ENCODE assay signal across 1 cellular context in the genomic region with DNA sequence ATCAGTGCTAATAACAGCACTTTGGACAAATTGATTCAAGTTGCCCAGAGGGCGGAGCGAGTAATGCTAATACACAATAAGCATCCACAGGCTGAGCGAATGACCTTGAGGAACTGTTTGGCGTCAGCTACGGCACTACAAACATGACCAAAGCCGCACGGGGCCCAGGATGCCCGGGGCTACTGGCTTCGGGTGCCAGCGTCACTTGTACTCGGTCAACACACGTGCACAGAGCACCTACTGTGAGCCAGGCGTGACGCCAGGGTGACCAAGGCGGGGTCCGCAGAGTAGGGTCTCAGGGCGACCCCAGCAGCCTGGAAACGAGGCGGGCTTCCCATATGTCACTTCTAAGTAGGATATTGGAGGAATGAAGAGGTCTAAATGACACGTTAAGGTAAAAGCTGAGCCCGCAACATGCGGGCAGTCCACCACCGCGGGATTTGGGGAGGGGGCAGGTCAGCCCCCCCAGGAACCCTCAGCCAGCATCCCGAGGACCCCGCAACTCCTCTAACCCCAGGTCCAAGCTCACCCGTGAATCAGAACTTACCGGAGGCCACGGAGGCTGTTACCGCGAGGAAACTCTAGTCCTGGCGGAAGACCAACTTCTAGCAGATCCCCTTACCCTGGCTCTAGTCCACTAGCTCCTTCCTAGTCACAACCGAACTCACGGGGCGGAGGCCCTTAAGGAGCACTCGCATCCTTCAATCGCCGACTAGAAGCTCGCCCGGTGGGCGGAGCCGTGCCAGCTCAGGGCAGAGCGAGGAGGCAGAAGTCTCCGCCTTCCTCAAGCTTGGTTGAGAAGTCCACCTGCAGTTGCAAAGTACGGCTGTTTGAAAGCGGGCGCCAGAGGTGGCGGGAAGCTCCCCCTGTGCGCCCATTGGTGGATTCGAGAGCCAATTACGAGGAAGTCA.
TF ChIP-seq lines count a peak whose summit lies in the region.

A gene with protein sequence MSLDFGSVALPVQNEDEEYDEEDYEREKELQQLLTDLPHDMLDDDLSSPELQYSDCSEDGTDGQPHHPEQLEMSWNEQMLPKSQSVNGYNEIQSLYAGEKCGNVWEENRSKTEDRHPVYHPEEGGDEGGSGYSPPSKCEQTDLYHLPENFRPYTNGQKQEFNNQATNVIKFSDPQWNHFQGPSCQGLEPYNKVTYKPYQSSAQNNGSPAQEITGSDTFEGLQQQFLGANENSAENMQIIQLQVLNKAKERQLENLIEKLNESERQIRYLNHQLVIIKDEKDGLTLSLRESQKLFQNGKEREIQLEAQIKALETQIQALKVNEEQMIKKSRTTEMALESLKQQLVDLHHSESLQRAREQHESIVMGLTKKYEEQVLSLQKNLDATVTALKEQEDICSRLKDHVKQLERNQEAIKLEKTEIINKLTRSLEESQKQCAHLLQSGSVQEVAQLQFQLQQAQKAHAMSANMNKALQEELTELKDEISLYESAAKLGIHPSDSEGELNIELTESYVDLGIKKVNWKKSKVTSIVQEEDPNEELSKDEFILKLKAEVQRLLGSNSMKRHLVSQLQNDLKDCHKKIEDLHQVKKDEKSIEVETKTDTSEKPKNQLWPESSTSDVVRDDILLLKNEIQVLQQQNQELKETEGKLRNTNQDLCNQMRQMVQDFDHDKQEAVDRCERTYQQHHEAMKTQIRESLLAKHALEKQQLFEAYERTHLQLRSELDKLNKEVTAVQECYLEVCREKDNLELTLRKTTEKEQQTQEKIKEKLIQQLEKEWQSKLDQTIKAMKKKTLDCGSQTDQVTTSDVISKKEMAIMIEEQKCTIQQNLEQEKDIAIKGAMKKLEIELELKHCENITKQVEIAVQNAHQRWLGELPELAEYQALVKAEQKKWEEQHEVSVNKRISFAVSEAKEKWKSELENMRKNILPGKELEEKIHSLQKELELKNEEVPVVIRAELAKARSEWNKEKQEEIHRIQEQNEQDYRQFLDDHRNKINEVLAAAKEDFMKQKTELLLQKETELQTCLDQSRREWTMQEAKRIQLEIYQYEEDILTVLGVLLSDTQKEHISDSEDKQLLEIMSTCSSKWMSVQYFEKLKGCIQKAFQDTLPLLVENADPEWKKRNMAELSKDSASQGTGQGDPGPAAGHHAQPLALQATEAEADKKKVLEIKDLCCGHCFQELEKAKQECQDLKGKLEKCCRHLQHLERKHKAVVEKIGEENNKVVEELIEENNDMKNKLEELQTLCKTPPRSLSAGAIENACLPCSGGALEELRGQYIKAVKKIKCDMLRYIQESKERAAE (N-terminal part only) (minus strand): TSS at position 656 of the 911 bp plus-strand sequence. CDS start 5,420 bp downstream, outside the sequence.

TF ChIP-seq in HepG2, 621 proteins besides CTCF, POLR2A, EP300 and RAD21 (continued from another document and continues in another):
- TF ChIP-seq, protein P1, sequence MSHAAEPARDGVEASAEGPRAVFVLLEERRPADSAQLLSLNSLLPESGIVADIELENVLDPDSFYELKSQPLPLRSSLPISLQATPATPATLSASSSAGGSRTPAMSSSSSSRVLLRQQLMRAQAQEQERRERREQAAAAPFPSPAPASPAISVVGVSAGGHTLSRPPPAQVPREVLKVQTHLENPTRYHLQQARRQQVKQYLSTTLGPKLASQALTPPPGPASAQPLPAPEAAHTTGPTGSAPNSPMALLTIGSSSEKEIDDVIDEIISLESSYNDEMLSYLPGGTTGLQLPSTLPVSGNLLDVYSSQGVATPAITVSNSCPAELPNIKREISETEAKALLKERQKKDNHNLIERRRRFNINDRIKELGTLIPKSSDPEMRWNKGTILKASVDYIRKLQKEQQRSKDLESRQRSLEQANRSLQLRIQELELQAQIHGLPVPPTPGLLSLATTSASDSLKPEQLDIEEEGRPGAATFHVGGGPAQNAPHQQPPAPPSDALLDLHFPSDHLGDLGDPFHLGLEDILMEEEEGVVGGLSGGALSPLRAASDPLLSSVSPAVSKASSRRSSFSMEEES (CRISPR knock-in tag; IDR thresholded peaks at IDR 0.05): no peak
- TF ChIP-seq, protein P2, sequence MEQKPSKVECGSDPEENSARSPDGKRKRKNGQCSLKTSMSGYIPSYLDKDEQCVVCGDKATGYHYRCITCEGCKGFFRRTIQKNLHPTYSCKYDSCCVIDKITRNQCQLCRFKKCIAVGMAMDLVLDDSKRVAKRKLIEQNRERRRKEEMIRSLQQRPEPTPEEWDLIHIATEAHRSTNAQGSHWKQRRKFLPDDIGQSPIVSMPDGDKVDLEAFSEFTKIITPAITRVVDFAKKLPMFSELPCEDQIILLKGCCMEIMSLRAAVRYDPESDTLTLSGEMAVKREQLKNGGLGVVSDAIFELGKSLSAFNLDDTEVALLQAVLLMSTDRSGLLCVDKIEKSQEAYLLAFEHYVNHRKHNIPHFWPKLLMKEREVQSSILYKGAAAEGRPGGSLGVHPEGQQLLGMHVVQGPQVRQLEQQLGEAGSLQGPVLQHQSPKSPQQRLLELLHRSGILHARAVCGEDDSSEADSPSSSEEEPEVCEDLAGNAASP (CRISPR knock-in tag; IDR thresholded peaks at IDR 0.05; ENCODE audit: borderline replicate concordance): no peak
- TF ChIP-seq SP140L (CRISPR knock-in tag; IDR thresholded peaks at IDR 0.05; ENCODE audit: borderline replicate concordance) (no peak), CBFB (CRISPR knock-in tag; IDR thresholded peaks at IDR 0.05) (no peak), ZNF572 (CRISPR knock-in tag; IDR thresholded peaks at IDR 0.05) (no peak), HMGA1 (CRISPR knock-in tag; conservative IDR thresholded peaks at IDR 0.05) (no peak), MZF1 (CRISPR knock-in tag; IDR thresholded peaks at IDR 0.05; ENCODE audit: borderline replicate concordance) (no peak), ZNF20 (CRISPR knock-in tag; IDR thresholded peaks at IDR 0.05) (no peak), TBX2 (CRISPR knock-in tag; IDR thresholded peaks at IDR 0.05; ENCODE audit: borderline replicate concordance) (peak; percentile 3; the same call in 1 of the 2 replicates), ZNF570 (CRISPR knock-in tag; IDR thresholded peaks at IDR 0.05; ENCODE audit: borderline replicate concordance) (no peak), AKAP8 (CRISPR knock-in tag; IDR thresholded peaks at IDR 0.05) (no peak), ZC3H4 (CRISPR knock-in tag; IDR thresholded peaks at IDR 0.05; ENCODE audit: borderline replicate concordance) (no peak), ZNF562 (CRISPR knock-in tag; IDR thresholded peaks at IDR 0.05; ENCODE audit: borderline replicate concordance) (no peak), SP4 (CRISPR knock-in tag; IDR thresholded peaks at IDR 0.05) (peak; percentile 100), DNMT3B (CRISPR knock-in tag; conservative IDR thresholded peaks at IDR 0.05) (no peak), PHF21A (CRISPR knock-in tag; IDR thresholded peaks at IDR 0.05) (no peak), FOXC1 (CRISPR knock-in tag; IDR thresholded peaks at IDR 0.05; ENCODE audit: borderline replicate concordance) (no peak), XRCC5 (optimal IDR thresholded peaks at IDR 0.05; ENCODE audit: low read length) (peak; percentile 72), FIP1L1 (IDR thresholded peaks at IDR 0.05; ENCODE audit: borderline replicate concordance, insufficient read depth, low read depth, low read length) (no peak), MEF2D (CRISPR knock-in tag; IDR thresholded peaks at IDR 0.05) (0 out of 2 replicates have a peak, but pooled peaks have one; percentile 47), HNF4G (IDR thresholded peaks at IDR 0.05; ENCODE audit: borderline replicate concordance, low read depth, low read length) (0 out of 2 replicates have a peak, but pooled peaks have one; percentile 3), HNF4G (CRISPR knock-in tag; IDR thresholded peaks at IDR 0.05; ENCODE audit: borderline replicate concordance, low read depth) (peak; percentile 16; the same call in 1 of the 2 replicates), RXRA (CRISPR knock-in tag; IDR thresholded peaks at IDR 0.05) (peak; percentile 53; the same call in 1 of the 2 replicates), ZSCAN9 (CRISPR knock-in tag; IDR thresholded peaks at IDR 0.05; ENCODE audit: borderline replicate concordance) (no peak), SATB2 (CRISPR knock-in tag; IDR thresholded peaks at IDR 0.05) (no peak), ZNF34 (CRISPR knock-in tag; IDR thresholded peaks at IDR 0.05; ENCODE audit: borderline replicate concordance) (no peak), PAWR (CRISPR knock-in tag; IDR thresholded peaks at IDR 0.05; ENCODE audit: borderline replicate concordance) (no peak), TP53 (CRISPR knock-in tag; conservative IDR thresholded peaks at IDR 0.05) (no peak), ZSCAN30 (CRISPR knock-in tag; IDR thresholded peaks at IDR 0.05) (0 out of 2 replicates have a peak, but pooled peaks have one; percentile 42), PCBP2 (optimal IDR thresholded peaks at IDR 0.05; ENCODE audit: low read depth, low read length, poor library complexity, severe bottlenecking) (no peak), TBL1XR1 (IDR thresholded peaks at IDR 0.05; ENCODE audit: borderline replicate concordance, low read length, partially characterized antibody) (peak; percentile 15), ZNF17 (CRISPR knock-in tag; IDR thresholded peaks at IDR 0.05) (no peak)
- TF ChIP-seq, protein P3, sequence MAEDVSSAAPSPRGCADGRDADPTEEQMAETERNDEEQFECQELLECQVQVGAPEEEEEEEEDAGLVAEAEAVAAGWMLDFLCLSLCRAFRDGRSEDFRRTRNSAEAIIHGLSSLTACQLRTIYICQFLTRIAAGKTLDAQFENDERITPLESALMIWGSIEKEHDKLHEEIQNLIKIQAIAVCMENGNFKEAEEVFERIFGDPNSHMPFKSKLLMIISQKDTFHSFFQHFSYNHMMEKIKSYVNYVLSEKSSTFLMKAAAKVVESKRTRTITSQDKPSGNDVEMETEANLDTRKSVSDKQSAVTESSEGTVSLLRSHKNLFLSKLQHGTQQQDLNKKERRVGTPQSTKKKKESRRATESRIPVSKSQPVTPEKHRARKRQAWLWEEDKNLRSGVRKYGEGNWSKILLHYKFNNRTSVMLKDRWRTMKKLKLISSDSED (CRISPR knock-in tag; IDR thresholded peaks at IDR 0.05): no peak
- TF ChIP-seq, protein P4, sequence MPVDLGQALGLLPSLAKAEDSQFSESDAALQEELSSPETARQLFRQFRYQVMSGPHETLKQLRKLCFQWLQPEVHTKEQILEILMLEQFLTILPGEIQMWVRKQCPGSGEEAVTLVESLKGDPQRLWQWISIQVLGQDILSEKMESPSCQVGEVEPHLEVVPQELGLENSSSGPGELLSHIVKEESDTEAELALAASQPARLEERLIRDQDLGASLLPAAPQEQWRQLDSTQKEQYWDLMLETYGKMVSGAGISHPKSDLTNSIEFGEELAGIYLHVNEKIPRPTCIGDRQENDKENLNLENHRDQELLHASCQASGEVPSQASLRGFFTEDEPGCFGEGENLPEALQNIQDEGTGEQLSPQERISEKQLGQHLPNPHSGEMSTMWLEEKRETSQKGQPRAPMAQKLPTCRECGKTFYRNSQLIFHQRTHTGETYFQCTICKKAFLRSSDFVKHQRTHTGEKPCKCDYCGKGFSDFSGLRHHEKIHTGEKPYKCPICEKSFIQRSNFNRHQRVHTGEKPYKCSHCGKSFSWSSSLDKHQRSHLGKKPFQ (CRISPR knock-in tag; IDR thresholded peaks at IDR 0.05; ENCODE audit: insufficient replicate concordance): no peak
- TF ChIP-seq, protein P5, sequence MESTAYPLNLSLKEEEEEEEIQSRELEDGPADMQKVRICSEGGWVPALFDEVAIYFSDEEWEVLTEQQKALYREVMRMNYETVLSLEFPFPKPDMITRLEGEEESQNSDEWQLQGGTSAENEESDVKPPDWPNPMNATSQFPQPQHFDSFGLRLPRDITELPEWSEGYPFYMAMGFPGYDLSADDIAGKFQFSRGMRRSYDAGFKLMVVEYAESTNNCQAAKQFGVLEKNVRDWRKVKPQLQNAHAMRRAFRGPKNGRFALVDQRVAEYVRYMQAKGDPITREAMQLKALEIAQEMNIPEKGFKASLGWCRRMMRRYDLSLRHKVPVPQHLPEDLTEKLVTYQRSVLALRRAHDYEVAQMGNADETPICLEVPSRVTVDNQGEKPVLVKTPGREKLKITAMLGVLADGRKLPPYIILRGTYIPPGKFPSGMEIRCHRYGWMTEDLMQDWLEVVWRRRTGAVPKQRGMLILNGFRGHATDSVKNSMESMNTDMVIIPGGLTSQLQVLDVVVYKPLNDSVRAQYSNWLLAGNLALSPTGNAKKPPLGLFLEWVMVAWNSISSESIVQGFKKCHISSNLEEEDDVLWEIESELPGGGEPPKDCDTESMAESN (CRISPR knock-in tag; conservative IDR thresholded peaks at IDR 0.05): no peak
- TF ChIP-seq, protein P6, sequence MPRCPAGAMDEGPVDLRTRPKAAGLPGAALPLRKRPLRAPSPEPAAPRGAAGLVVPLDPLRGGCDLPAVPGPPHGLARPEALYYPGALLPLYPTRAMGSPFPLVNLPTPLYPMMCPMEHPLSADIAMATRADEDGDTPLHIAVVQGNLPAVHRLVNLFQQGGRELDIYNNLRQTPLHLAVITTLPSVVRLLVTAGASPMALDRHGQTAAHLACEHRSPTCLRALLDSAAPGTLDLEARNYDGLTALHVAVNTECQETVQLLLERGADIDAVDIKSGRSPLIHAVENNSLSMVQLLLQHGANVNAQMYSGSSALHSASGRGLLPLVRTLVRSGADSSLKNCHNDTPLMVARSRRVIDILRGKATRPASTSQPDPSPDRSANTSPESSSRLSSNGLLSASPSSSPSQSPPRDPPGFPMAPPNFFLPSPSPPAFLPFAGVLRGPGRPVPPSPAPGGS (CRISPR knock-in tag; IDR thresholded peaks at IDR 0.05): no peak
- TF ChIP-seq, protein P7, sequence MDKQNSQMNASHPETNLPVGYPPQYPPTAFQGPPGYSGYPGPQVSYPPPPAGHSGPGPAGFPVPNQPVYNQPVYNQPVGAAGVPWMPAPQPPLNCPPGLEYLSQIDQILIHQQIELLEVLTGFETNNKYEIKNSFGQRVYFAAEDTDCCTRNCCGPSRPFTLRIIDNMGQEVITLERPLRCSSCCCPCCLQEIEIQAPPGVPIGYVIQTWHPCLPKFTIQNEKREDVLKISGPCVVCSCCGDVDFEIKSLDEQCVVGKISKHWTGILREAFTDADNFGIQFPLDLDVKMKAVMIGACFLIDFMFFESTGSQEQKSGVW (CRISPR knock-in tag; IDR thresholded peaks at IDR 0.05; ENCODE audit: borderline replicate concordance): no peak
- TF ChIP-seq, protein P8, sequence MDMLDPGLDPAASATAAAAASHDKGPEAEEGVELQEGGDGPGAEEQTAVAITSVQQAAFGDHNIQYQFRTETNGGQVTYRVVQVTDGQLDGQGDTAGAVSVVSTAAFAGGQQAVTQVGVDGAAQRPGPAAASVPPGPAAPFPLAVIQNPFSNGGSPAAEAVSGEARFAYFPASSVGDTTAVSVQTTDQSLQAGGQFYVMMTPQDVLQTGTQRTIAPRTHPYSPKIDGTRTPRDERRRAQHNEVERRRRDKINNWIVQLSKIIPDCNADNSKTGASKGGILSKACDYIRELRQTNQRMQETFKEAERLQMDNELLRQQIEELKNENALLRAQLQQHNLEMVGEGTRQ (IDR thresholded peaks at IDR 0.05; ENCODE audit: low read depth, low read length): no peak
- TF ChIP-seq, protein P8 (CRISPR knock-in tag; IDR thresholded peaks at IDR 0.05; ENCODE audit: borderline replicate concordance): no peak
